In the genomic region with DNA sequence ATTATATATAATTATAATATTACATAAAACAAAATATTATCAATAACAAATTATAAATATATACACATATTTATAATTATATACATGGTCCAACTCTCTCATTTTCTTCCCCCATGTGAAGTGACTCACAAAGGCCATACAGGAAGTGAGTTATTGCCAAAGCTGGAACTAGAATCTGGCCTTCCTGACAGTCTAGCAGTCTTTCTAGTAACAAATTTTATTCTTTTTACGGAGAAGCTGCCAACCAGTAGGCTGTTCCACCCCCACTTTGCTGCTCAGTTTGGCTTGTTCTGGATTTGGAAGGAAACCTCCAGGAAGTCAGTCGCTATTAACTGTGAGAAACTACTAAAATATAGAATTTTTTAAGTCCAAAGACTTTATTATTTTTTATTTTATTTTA, we compare ENCODE assay signal across 13 cellular contexts.
A peak's percentile ranks its signal among the peaks of the same experiment; 100 is the strongest.
DNase-seq lines count a peak whose midpoint lies in the region; ATAC-seq and TF ChIP-seq lines count a peak whose summit lies in the region.
"Had no signal": no experiment of that assay in that cellular context is flagged by ENCODE, and none has a peak within 500 bp of the region (broad histone marks: within the 10 kb centered on the region; RNA-seq: fewer than 3 reads in every experiment).

No MANE protein-coding gene starts in this region.

- no peaks in the 10 kb centered on the region for H3K36me3 ChIP-seq in A673 (ENCODE audit: insufficient read depth, low read length, poor library complexity, severe bottlenecking)
- H3K36me3 ChIP-seq in IMR-90 (ENCODE audit: control insufficient read depth, insufficient read depth, low read length), result no peaks in the 10 kb centered on the region
- H3K36me3 ChIP-seq in brain microvascular endothelial cell (replicated peaks), result no peaks in the 10 kb centered on the region
- peaks cover 6% of the 10 kb centered on the region; the same call in 1 of the 2 replicates for H3K36me3 ChIP-seq in SJCRH30

- no peak overlapping the region for H2BK120ac ChIP-seq in IMR-90 (ENCODE audit: low read depth, low read length)

- no peak overlapping the region for H3K14ac ChIP-seq in IMR-90 (replicated peaks; ENCODE audit: low read depth, low read length)

- no peak overlapping the region for H3K18ac ChIP-seq in IMR-90 (ENCODE audit: low read depth, low read length)

- CTCF ChIA-PET in A673 (lab: Charles Lee), result no interaction called here
- CTCF ChIA-PET in IMR-90 (lab: Yijun Ruan, JAX), result interaction anchor here (1.3 kb wide), 1 partner anchor 9 kb away, joined by 4 read pairs; no protein-coding TSS in a partner anchor

- no peak overlapping the region for H3K4ac ChIP-seq in IMR-90 (ENCODE audit: low read depth, low read length)

- H3K4me3 ChIP-seq in A673 (ENCODE audit: low read depth, low read length, poor library complexity, severe bottlenecking) (no peak overlapping the region), IMR-90 (ENCODE audit: insufficient read depth, low read depth, low read length) (no peak overlapping the region), brain microvascular endothelial cell (ENCODE audit: low read depth, low read length) (no peak overlapping the region), right cardiac atrium (ENCODE audit: low read length) (no peak overlapping the region), SJCRH30 (no peak overlapping the region)

- BruUV-seq in A673 (replicated peaks; lab: Mats Ljungman, UMichigan) (no TSS peak), IMR-90 (replicated peaks; lab: Mats Ljungman, UMichigan) (no TSS peak)

- H3K9me3 ChIP-seq in A673 (ENCODE audit: low read depth, low read length, poor library complexity, severe bottlenecking) (no peaks in the 10 kb centered on the region), IMR-90 (ENCODE audit: control insufficient read depth, insufficient read depth, low read length) (no peaks in the 10 kb centered on the region), right cardiac atrium (ENCODE audit: control insufficient read depth, low read length) (no peaks in the 10 kb centered on the region), SJCRH30 (replicated peaks) (no peaks in the 10 kb centered on the region)
- H3K9me3 ChIP-seq: neutrophil had no signal

- H3K4me2 ChIP-seq in IMR-90 (ENCODE audit: low read depth, low read length), result no peak overlapping the region

- no CpG with 5 or more reads among the region's 2 CpGs for WGBS in IMR-90 (ENCODE audit: extremely low coverage in 2 of 2, insufficient read length in 1 of 2), 2 experiments
- 51% methylated on average over 2 of the region's 2 CpGs for WGBS in right cardiac atrium

- H4K5ac ChIP-seq in IMR-90 (ENCODE audit: low read depth, low read length), result no peak overlapping the region

- H4K8ac ChIP-seq in IMR-90 (ENCODE audit: low read depth in 2 of 2, low read length in 2 of 2), result no peak overlapping the region

- H3K4me1 ChIP-seq in A673 (ENCODE audit: insufficient read depth, low read length, poor library complexity, severe bottlenecking), result peaks cover 20% of the 10 kb centered on the region
- H3K4me1 ChIP-seq in IMR-90 (ENCODE audit: control insufficient read depth, insufficient read depth, low read length), result peaks cover 3% of the 10 kb centered on the region; the same call in 1 of the 2 replicates
- H3K4me1 ChIP-seq in right cardiac atrium (ENCODE audit: control insufficient read depth, insufficient read depth, low read length), result no peaks in the 10 kb centered on the region
- no peaks in the 10 kb centered on the region for H3K4me1 ChIP-seq in SJCRH30

- no peak overlapping the region for H3K9ac ChIP-seq in IMR-90 (ENCODE audit: low read depth, low read length)

- dilution Hi-C loops in IMR-90 (cut with HindIII; ENCODE audit: low sequenced_read_pairs, unreplicated experiment), result no loop called here

- intact Hi-C loops in A673 (cut with micrococcal nuclease; ENCODE audit: unreplicated experiment) (no loop called here), IMR-90 (cut with micrococcal nuclease) (no loop called here), right cardiac atrium (cut with DNase I) (loop anchor here in 2 of 4 donors (5.0 to 10.0 kb wide), 2 partner anchors 120 to 142 kb away; a partner anchor contains a TSS)

- H2BK5ac ChIP-seq in IMR-90 (ENCODE audit: low read depth, low read length, poor library complexity, severe bottlenecking), result no peak overlapping the region

- no peak overlapping the region for H2AK5ac ChIP-seq in IMR-90 (ENCODE audit: low read depth, low read length)

- H3K9me1 ChIP-seq in IMR-90 (ENCODE audit: insufficient read depth, low read length), result peaks cover 6% of the 10 kb centered on the region; the same call in 1 of the 2 replicates

- DNase-seq in A673 (ENCODE audit: low spot score) (peak; percentile 11), IMR-90 (peak; percentile 61), brain microvascular endothelial cell (peak; percentile 48), right cardiac atrium (no peak), SJCRH30 (no peak), cerebellar cortex (ENCODE audit: low spot score) (no peak)
- no peak for DNase-seq in stimulated activated CD4-positive, alpha-beta T cell treated with anti-CD3 and anti-CD28 coated beads, Interleukin-4, amount 100 ng/mL, for 24 hours
- DNase-seq: KG1; NCI-H2029; NCI-H526; stimulated activated naive CD4-positive, alpha-beta T cell treated with Interleukin-2 at 50 U/mL for 16 hours had no signal

- no peak for TF ChIP-seq CTCF in A673 (conservative IDR thresholded peaks at IDR 0.05; ENCODE audit: low read depth, low read length)
- TF ChIP-seq CTCF in IMR-90 (conservative IDR thresholded peaks at IDR 0.05; ENCODE audit: low read depth, low read length), result no peak
- no peak for TF ChIP-seq CTCF in brain microvascular endothelial cell (IDR thresholded peaks at IDR 0.05; ENCODE audit: low read depth, low read length, missing control alignments)

- H2AK9ac ChIP-seq in IMR-90 (replicated peaks; ENCODE audit: low read depth, low read length, poor library complexity), result no peak overlapping the region

- in situ Hi-C loops in IMR-90 (cut with MboI; ENCODE audit: low sequenced_read_pairs), result loop anchor here (25.0 kb wide), 1 partner anchor 1232 kb away; no protein-coding TSS in a partner anchor
- in situ Hi-C loops in brain microvascular endothelial cell (cut with HindIII; ENCODE audit: low pct_ligation_motif_present, low sequenced_read_pairs), result no loop called here

- H2BK15ac ChIP-seq in IMR-90 (ENCODE audit: low read depth, low read length), result no peak overlapping the region

- H4K20me1 ChIP-seq in IMR-90 (ENCODE audit: insufficient read depth, low read length), result no peaks in the 10 kb centered on the region

- H3K56ac ChIP-seq in IMR-90 (ENCODE audit: extremely low read depth, insufficient read depth, low read length), result no peak overlapping the region

- no peak overlapping the region for H3K23ac ChIP-seq in IMR-90 (ENCODE audit: low read depth, low read length)

- TF ChIP-seq RAD21 in IMR-90 (IDR thresholded peaks at IDR 0.05; ENCODE audit: low read length), result no peak

- no peak overlapping the region for H2BK20ac ChIP-seq in IMR-90 (ENCODE audit: low read depth, low read length)

- no peak overlapping the region for H2AFZ ChIP-seq in IMR-90 (replicated peaks; ENCODE audit: low read length, poor library complexity)

- no peak for TF ChIP-seq POLR2A in IMR-90 (IDR thresholded peaks at IDR 0.05; ENCODE audit: low read depth, low read length)

- ATAC-seq in IMR-90 (ENCODE audit: low read depth) (no peak; the same call in 1 of the 2 replicates), right cardiac atrium (peak; percentile 47 to 52), GM21390 (IDR thresholded peaks at IDR 0.05; ENCODE audit: unreplicated experiment) (no peak)

- H3K79me1 ChIP-seq in IMR-90 (ENCODE audit: low read depth in 1 of 2, low read length in 2 of 2), result no peaks in the 10 kb centered on the region

- POLR2A ChIA-PET in A673 (lab: Charles Lee; ENCODE audit: low non-redundant PET), result no interaction called here
- POLR2A ChIA-PET in IMR-90 (lab: Charles Lee; ENCODE audit: unreplicated experiment), result no interaction called here

- H3K27me3 ChIP-seq in A673 (replicated peaks; ENCODE audit: insufficient read depth, low read depth, low read length, poor library complexity), result no peaks in the 10 kb centered on the region
- H3K27me3 ChIP-seq in IMR-90 (ENCODE audit: control insufficient read depth, insufficient read depth, low read length), result no peaks in the 10 kb centered on the region
- H3K27me3 ChIP-seq in brain microvascular endothelial cell (replicated peaks), result no peaks in the 10 kb centered on the region
- no peaks in the 10 kb centered on the region for H3K27me3 ChIP-seq in right cardiac atrium (ENCODE audit: control insufficient read depth, insufficient read depth)
- no peaks in the 10 kb centered on the region for H3K27me3 ChIP-seq in SJCRH30
- H3K27me3 ChIP-seq: neutrophil had no signal

- H3K27ac ChIP-seq in A673 (ENCODE audit: low read depth, low read length, poor library complexity, severe bottlenecking), result no peak overlapping the region
- H3K27ac ChIP-seq in IMR-90 (ENCODE audit: insufficient read depth, low read length), result no peak overlapping the region
- H3K27ac ChIP-seq in brain microvascular endothelial cell, result no peak overlapping the region
- H3K27ac ChIP-seq in right cardiac atrium (ENCODE audit: low read length), result no peak overlapping the region
- H3K27ac ChIP-seq in SJCRH30, result no peak overlapping the region
- H3K27ac ChIP-seq: neutrophil had no signal

- no peak overlapping the region for H4K91ac ChIP-seq in IMR-90 (ENCODE audit: insufficient read depth, low read depth, low read length)

TF ChIP-seq in IMR-90, 13 proteins besides CTCF, POLR2A, EP300 and RAD21:
- TF ChIP-seq MAFK (IDR thresholded peaks at IDR 0.05; ENCODE audit: low read depth, low read length), result no peak
- no peak for TF ChIP-seq SMC3 (IDR thresholded peaks at IDR 0.05; ENCODE audit: low read depth, low read length)
- TF ChIP-seq BHLHE40 (IDR thresholded peaks at IDR 0.05; ENCODE audit: low read depth, low read length), result no peak
- TF ChIP-seq, protein P1, sequence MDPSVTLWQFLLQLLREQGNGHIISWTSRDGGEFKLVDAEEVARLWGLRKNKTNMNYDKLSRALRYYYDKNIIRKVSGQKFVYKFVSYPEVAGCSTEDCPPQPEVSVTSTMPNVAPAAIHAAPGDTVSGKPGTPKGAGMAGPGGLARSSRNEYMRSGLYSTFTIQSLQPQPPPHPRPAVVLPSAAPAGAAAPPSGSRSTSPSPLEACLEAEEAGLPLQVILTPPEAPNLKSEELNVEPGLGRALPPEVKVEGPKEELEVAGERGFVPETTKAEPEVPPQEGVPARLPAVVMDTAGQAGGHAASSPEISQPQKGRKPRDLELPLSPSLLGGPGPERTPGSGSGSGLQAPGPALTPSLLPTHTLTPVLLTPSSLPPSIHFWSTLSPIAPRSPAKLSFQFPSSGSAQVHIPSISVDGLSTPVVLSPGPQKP (IDR thresholded peaks at IDR 0.05; ENCODE audit: borderline replicate concordance, low read depth, low read length), result no peak
- TF ChIP-seq RCOR1 (IDR thresholded peaks at IDR 0.05; ENCODE audit: insufficient replicate concordance, low read length), result no peak
- no peak for TF ChIP-seq MAZ (IDR thresholded peaks at IDR 0.05; ENCODE audit: borderline replicate concordance, low read depth, low read length)

Comparison
In these comparisons a context has a peak if more than half of its experiments do, and no peak if none do; other contexts are left out.
1. DNase-seq: peak in A673 (single experiment), IMR-90 (single experiment) and brain microvascular endothelial cell (single experiment); none in right cardiac atrium (0 of 3), SJCRH30 (0 of 2), cerebellar cortex (single experiment) and stimulated activated CD4-positive, alpha-beta T cell treated with anti-CD3 and anti-CD28 coated beads, Interleukin-4, amount 100 ng/mL, for 24 hours (single experiment).
2. ATAC-seq: peak in right cardiac atrium (2 of 2); none in IMR-90 (single experiment) and GM21390 (single experiment).